Comparison of ENCODE assay signal across 8 cellular contexts in the genomic region with DNA sequence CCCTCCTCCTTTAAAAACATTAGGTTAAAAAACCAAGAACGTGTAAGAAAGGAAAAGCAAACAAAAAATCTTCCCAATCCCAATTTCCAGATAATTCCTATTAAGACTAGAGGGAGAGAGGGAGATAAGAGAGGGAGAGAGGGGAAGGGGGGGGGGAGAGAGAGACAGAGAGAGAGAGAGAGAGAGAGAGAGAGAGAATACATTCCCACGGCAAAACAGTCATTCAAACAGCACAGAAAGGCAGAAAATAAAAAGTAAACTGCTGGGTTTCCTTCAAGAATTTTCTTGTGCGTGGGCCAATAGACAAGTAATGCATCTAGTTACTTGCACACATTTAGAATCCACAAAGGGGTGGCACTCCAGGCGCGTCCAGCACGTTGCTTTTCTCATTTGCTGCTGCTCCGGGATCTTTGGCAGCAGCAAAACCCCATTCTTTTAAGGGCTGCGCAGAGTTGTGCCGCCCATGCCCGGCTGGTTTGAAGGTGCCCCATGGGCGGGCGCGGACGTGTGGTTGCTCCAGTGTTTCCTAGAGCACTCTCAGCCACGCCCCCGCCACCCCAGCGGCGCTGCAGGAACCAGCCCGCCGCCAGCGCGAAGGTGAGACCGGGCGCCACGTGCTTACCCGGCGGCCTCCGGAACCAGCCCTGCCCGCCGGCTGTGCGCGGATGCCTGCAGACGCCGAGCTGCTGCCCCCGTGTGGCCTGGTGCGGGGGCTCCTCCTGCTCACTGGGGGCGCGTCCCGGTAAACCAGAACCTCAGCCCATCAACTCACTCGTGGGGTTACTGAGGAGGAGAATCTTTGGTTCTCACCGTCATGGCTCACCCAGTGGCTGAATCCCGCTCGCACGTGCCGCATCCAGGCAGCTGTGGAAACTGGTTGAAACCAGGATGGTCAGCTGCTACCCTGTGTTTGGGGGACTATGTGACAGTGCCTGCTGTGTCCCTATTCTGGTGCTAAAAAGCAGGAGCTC. TPM values are rescaled to one million over a fixed set of nuclear protein-coding genes. Genes with fewer than 3 reads are reported as not detected.
DNase-seq lines count a peak whose midpoint lies in the region; ATAC-seq, FAIRE-seq and TF ChIP-seq lines count a peak whose summit lies in the region.

No MANE protein-coding gene starts in this region.

- FAIRE-seq in HepG2 (lab: Jason Lieb, UNC), result no peak

- POLR2A ChIA-PET in HepG2 (lab: Yijun Ruan, JAX), result interaction anchor here (0.9 to 1.0 kb wide), 2 partner anchors 9 to 47 kb away, joined by 3 to 4 read pairs; no protein-coding TSS in a partner anchor

- H3K79me2 ChIP-seq in HepG2 (ENCODE audit: insufficient read depth, low read length), result no peaks in the 10 kb centered on the region

- TF ChIP-seq EP300 in HepG2 (IDR thresholded peaks at IDR 0.05; ENCODE audit: low read depth in 2 of 2, low read length in 2 of 2) (peak in 1 of 2 experiments; percentile 25; a peak in 1 of 4 replicates), HepG2 (CRISPR knock-in tag; IDR thresholded peaks at IDR 0.05; ENCODE audit: borderline replicate concordance) (no peak)

- TF ChIP-seq RAD21 in HepG2 (CRISPR knock-in tag; IDR thresholded peaks at IDR 0.05), result peak; percentile 92

- peak; percentile 73 for TF ChIP-seq CTCF in choroid plexus epithelial cell (conservative IDR thresholded peaks at IDR 0.05; ENCODE audit: low read depth, low read length)
- TF ChIP-seq CTCF in HepG2 (CRISPR knock-in tag; IDR thresholded peaks at IDR 0.05), result peak; percentile 93

- 18% methylated on average over 23 of the region's 45 CpGs for WGBS in HepG2 (ENCODE audit: low lambda C conversion rate)

- DNase-seq in A172 (ENCODE audit: low spot score), result peak; percentile 73
- peak; percentile 19 for DNase-seq in NCI-H2171 (lab: John Stamatoyannopoulos, UW)
- DNase-seq in activated CD4-positive, alpha-beta T cell treated with anti-CD3 and anti-CD28 coated beads for 48 hours, result peak; percentile 87
- DNase-seq in choroid plexus epithelial cell (ENCODE audit: low read depth), result peak; percentile 71
- DNase-seq in HepG2 (ENCODE audit: low spot score), result peak; percentile 68
- peak; percentile 48 for DNase-seq in stimulated activated CD8-positive, alpha-beta memory T cell treated with anti-CD3 and anti-CD28 coated beads, Interleukin-12 subunit alpha, Interleukin-12 subunit beta, amount 100 ng/mL, for 24 hours (ENCODE audit: extremely low read depth)

- CTCF ChIA-PET in HepG2 (lab: Yijun Ruan, JAX; ENCODE audit: low intra/inter-chr PET ratio, low total read pairs), result interaction anchor here (0.8 to 2.1 kb wide), 4 partner anchors 79 to 325 kb away, joined by 3 to 14 read pairs (median 4); no protein-coding TSS in a partner anchor

- intact Hi-C loops in HepG2 (cut with micrococcal nuclease; ENCODE audit: unreplicated experiment), result loop anchor here (1.0 kb wide), 1 partner anchor 304 kb away; no protein-coding TSS in a partner anchor

- H3K4me3 ChIP-seq in choroid plexus epithelial cell (ENCODE audit: low read depth, low read length) (peak overlapping the region; percentile 41), HepG2 (replicated peaks in 1 of 3; ENCODE audit: insufficient read depth in 1 of 3, low read depth in 2 of 3, low read length in 3 of 3) (peak overlapping the region in 1 of 3 experiments; percentile 45; a peak in 2 of 6 replicates)

- no peak overlapping the region for H3K27ac ChIP-seq in HepG2 (ENCODE audit: extremely low read length, insufficient read depth, low read length)

- peak overlapping the region; percentile 62 for H2AFZ ChIP-seq in HepG2 (ENCODE audit: low read length)

- TF ChIP-seq POLR2A in GM18505 (IDR thresholded peaks at IDR 0.05; ENCODE audit: borderline replicate concordance, extremely low read depth, insufficient read depth, insufficient read length), result no peak
- TF ChIP-seq POLR2A in HepG2 (IDR thresholded peaks at IDR 0.05; ENCODE audit: insufficient read depth in 1 of 2, low read depth in 2 of 2, low read length in 2 of 2), result no peak

- H3K9ac ChIP-seq in HepG2 (ENCODE audit: insufficient read depth, low read depth, low read length), result no peak overlapping the region

- H4K20me1 ChIP-seq in HepG2 (ENCODE audit: insufficient read depth, low read length), result no peaks in the 10 kb centered on the region

- no peaks in the 10 kb centered on the region for H3K36me3 ChIP-seq in HepG2 (replicated peaks in 1 of 2; ENCODE audit: control insufficient read depth in 1 of 2, insufficient read depth in 2 of 2, low read length in 2 of 2)

- ATAC-seq in GM18505 (IDR thresholded peaks at IDR 0.05; ENCODE audit: unreplicated experiment) (peak; percentile 91), HG03025 (IDR thresholded peaks at IDR 0.05; ENCODE audit: low FRiP score, unreplicated experiment) (peak; percentile 93), HepG2 (peak; percentile 98)

- in situ Hi-C loops in HepG2 (cut with HindIII; ENCODE audit: extremely low pct_ligation_motif_present, low pct_unique_long_range_greater_than_20kb), result loop anchor here (25.0 kb wide), 1 partner anchor 296 kb away; a partner anchor contains a TSS

- BruUV-seq in HepG2 (replicated peaks; lab: Mats Ljungman, UMichigan), result no TSS peak

- H3K4me2 ChIP-seq in HepG2 (ENCODE audit: low read depth, low read length), result peak overlapping the region; percentile 53

- H3K4me1 ChIP-seq in HepG2 (ENCODE audit: insufficient read depth, low read length), result peaks cover 16% of the 10 kb centered on the region

- peaks cover 0 to 17% of the 10 kb centered on the region in 2 experiments; a peak in 2 of 5 replicates for H3K27me3 ChIP-seq in HepG2 (ENCODE audit: control insufficient read depth in 1 of 2, insufficient read depth in 2 of 2, low read length in 2 of 2)

- no peaks in the 10 kb centered on the region for H3K9me3 ChIP-seq in HepG2 (ENCODE audit: low read length)

TF ChIP-seq in HepG2, 621 proteins besides CTCF, POLR2A, EP300 and RAD21 (continues in another document):
- TF ChIP-seq WIZ (CRISPR knock-in tag; IDR thresholded peaks at IDR 0.05) (peak; percentile 93), TARDBP (CRISPR knock-in tag; IDR thresholded peaks at IDR 0.05) (peak; percentile 95)

RNA-seq across cellular contexts. Expression of a gene that starts 44.6 kb away (rescaled TPM):
- 0.03 and 0.10 TPM in 2 replicates for total RNA-seq in A172 (2014; rRNA removed; shearing (Covaris generic))
- total RNA-seq in HepG2 (2016; rRNA removed; fragmentation: Illumina TruSeq; extraction: Trizol), result 10.7 and 27.1 TPM in 2 replicates
- total RNA-seq in HepG2 (2016; cell fraction: cytosol; rRNA removed; fragmentation: Illumina TruSeq; extraction: Trizol; ENCODE audit: low read depth), result 2.6 and 3.3 TPM in 2 replicates
- 7.9 and 28.0 TPM in 2 replicates for total RNA-seq in HepG2 (2016; cell fraction: insoluble cytoplasmic fraction; rRNA removed; fragmentation: Illumina TruSeq; extraction: Trizol)
- total RNA-seq in HepG2 (2016; cell fraction: membrane; rRNA removed; fragmentation: Illumina TruSeq; extraction: Trizol), result 6.2 and 6.4 TPM in 2 replicates
- total RNA-seq in HepG2 (2016; cell fraction: nucleus; rRNA removed; fragmentation: Illumina TruSeq; extraction: Trizol), result 33.8 and 37.3 TPM in 2 replicates
- 69.2 and 94.0 TPM in 2 replicates for polyA plus RNA-seq in HepG2 (2011; rRNA removed)
- 102 and 149 TPM in 2 replicates for polyA plus RNA-seq in HepG2 (2011; cell fraction: cytosol; rRNA removed)
- polyA plus RNA-seq in HepG2 (2011; cell fraction: nucleus; rRNA removed), result 198 and 199 TPM in 2 replicates
- 94.1 and 190 TPM in 2 replicates for polyA plus RNA-seq in HepG2 (2012)
- 2.2 TPM in 2 replicates for polyA plus RNA-seq in HepG2 (2016; cell fraction: cytosol; fragmentation: Illumina TruSeq; extraction: Trizol; ENCODE audit: low read depth)
- 8.5 and 9.7 TPM in 2 replicates for polyA plus RNA-seq in HepG2 (2016; cell fraction: insoluble cytoplasmic fraction; fragmentation: Illumina TruSeq; extraction: Trizol; ENCODE audit: low read depth)
- polyA plus RNA-seq in HepG2 (2016; cell fraction: membrane; fragmentation: Illumina TruSeq; extraction: Trizol; ENCODE audit: low read depth), result 3.9 and 4.3 TPM in 2 replicates
- 51.5 and 52.5 TPM in 2 replicates for polyA plus RNA-seq in HepG2 (2016; cell fraction: nucleus; fragmentation: Illumina TruSeq; extraction: Trizol; ENCODE audit: insufficient read depth, low read depth)
- 19.1 and 61.4 TPM in 2 replicates for polyA minus RNA-seq in HepG2 (2011; rRNA and poly(A)+ RNA removed; ENCODE audit: low replicate concordance)
- polyA minus RNA-seq in HepG2 (2011; cell fraction: cytosol; rRNA and poly(A)+ RNA removed), result 90.7 and 104 TPM in 2 replicates
- polyA minus RNA-seq in HepG2 (2011; cell fraction: nucleus; rRNA and poly(A)+ RNA removed), result 135 and 186 TPM in 2 replicates

RNA-seq across cellular contexts. Expression of a gene that starts 48.6 kb away (rescaled TPM):
- total RNA-seq in A172 (2014; rRNA removed; shearing (Covaris generic)), result 24.8 and 26.7 TPM in 2 replicates
- total RNA-seq in HepG2 (2016; rRNA removed; fragmentation: Illumina TruSeq; extraction: Trizol), result 0.49 and 0.93 TPM in 2 replicates
- total RNA-seq in HepG2 (2016; cell fraction: cytosol; rRNA removed; fragmentation: Illumina TruSeq; extraction: Trizol; ENCODE audit: low read depth), result 0.44 and 1.3 TPM in 2 replicates
- 0.21 and 0.84 TPM in 2 replicates for total RNA-seq in HepG2 (2016; cell fraction: insoluble cytoplasmic fraction; rRNA removed; fragmentation: Illumina TruSeq; extraction: Trizol)
- total RNA-seq in HepG2 (2016; cell fraction: membrane; rRNA removed; fragmentation: Illumina TruSeq; extraction: Trizol), result 1.3 and 1.5 TPM in 2 replicates
- total RNA-seq in HepG2 (2016; cell fraction: nucleus; rRNA removed; fragmentation: Illumina TruSeq; extraction: Trizol), result 0.56 and 0.59 TPM in 2 replicates
- polyA plus RNA-seq in HepG2 (2011; rRNA removed), result 0.53 and 0.59 TPM in 2 replicates
- 0.51 and 1.1 TPM in 2 replicates for polyA plus RNA-seq in HepG2 (2011; cell fraction: cytosol; rRNA removed)
- polyA plus RNA-seq in HepG2 (2011; cell fraction: nucleus; rRNA removed), result 0.71 and 1.1 TPM in 2 replicates
- 0.76 and 2.3 TPM in 2 replicates for polyA plus RNA-seq in HepG2 (2012)
- polyA plus RNA-seq in HepG2 (2016; cell fraction: cytosol; fragmentation: Illumina TruSeq; extraction: Trizol; ENCODE audit: low read depth), result 1.3 TPM in 2 replicates
- 0.97 and 1.0 TPM in 2 replicates for polyA plus RNA-seq in HepG2 (2016; cell fraction: insoluble cytoplasmic fraction; fragmentation: Illumina TruSeq; extraction: Trizol; ENCODE audit: low read depth)
- polyA plus RNA-seq in HepG2 (2016; cell fraction: membrane; fragmentation: Illumina TruSeq; extraction: Trizol; ENCODE audit: low read depth), result 1.5 and 1.9 TPM in 2 replicates
- 0.95 and 1.3 TPM in 2 replicates for polyA plus RNA-seq in HepG2 (2016; cell fraction: nucleus; fragmentation: Illumina TruSeq; extraction: Trizol; ENCODE audit: insufficient read depth, low read depth)
- polyA minus RNA-seq in HepG2 (2011; rRNA and poly(A)+ RNA removed; ENCODE audit: low replicate concordance), result 0.32 TPM in 1 of 2 replicates, not detected in the other
- polyA minus RNA-seq in HepG2 (2011; cell fraction: cytosol; rRNA and poly(A)+ RNA removed), result 0.35 TPM in 1 of 2 replicates, not detected in the other
- polyA minus RNA-seq in HepG2 (2011; cell fraction: nucleus; rRNA and poly(A)+ RNA removed), result not detected in 2 replicates

Comparison
In these comparisons a context has a peak if more than half of its experiments do, and no peak if none do; other contexts are left out.
1. DNase-seq: peak in every context shown above with its lines; median percentile 87 in activated CD4-positive, alpha-beta T cell treated with anti-CD3 and anti-CD28 coated beads for 48 hours; 73 in A172; 71 in choroid plexus epithelial cell; 68 in HepG2; 48 in stimulated activated CD8-positive, alpha-beta memory T cell treated with anti-CD3 and anti-CD28 coated beads, Interleukin-12 subunit alpha, Interleukin-12 subunit beta, amount 100 ng/mL, for 24 hours; 19 in NCI-H2171.
2. RNA of a gene that starts 48.6 kb away (total RNA-seq): 24.8 to 26.7 TPM in A172; 0.21 to 1.5 TPM in HepG2; every median in the first group is over 10 times any median in the second.
3. Peak in every context shown above with its lines, with median percentiles within 50 percentile points of each other: ATAC-seq.